ENCODE assay signal across 22 cellular contexts in the genomic region with DNA sequence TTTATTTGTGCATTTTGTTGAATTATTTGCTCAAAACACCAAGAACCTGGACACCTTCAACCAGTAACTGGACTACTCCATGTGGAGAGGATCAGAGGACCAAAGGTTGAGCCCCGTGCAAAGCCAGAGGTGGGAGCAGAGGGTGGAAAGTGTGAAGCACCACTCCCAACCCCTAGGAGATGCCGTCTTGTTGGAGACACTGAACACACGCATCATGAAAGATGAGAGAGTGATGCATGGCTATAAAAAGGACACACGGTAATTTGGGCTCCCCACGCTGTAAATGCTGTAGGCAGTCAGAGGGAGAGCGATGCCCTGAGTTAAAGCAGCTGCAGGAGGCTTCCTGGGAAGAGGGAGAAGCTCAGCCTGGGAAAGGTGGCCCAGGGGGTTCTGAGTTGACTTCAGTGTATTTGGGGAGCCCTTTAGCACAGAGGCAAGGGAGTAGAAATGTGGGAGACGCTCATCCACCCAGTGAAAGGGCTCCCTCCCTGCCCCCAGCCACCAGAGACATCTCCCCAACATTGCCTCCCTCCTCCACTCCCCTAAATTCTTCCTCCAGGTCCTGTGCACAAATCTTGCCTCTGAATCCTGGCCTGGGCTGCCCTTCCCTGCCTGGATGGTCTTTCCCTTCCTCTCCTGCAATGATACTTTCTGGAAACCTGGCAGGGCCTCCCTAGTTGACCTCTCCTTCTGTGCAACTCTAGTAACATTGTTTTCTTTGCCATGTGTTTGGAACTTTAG. TPM values are rescaled to one million over a fixed set of nuclear protein-coding genes. Genes with fewer than 3 reads are reported as not detected.
"Had no signal": no experiment of that assay in that cellular context is flagged by ENCODE, and none has a peak within 500 bp of the region (broad histone marks: within the 10 kb centered on the region; RNA-seq: fewer than 3 reads in every experiment).

No MANE protein-coding gene starts in this region.

- H3K27ac Mint-ChIP-seq: activated B cell treated with CpG ODN at 0.5 μM for 24 hours; activated CD4-positive, alpha-beta memory T cell treated with anti-CD3 and anti-CD28 coated beads, Interleukin-2, amount 10 ng/mL, durations not matched to agents 7 days and 5 days; activated naive CD4-positive, alpha-beta T cell treated with anti-CD3 and anti-CD28 coated beads, Interleukin-2, amount 10 ng/mL, durations not matched to agents 7 days and 5 days; activated naive CD8-positive, alpha-beta T cell treated with anti-CD3 and anti-CD28 coated beads for 36 hours; activated T-helper 17 cell treated with anti-CD3 and anti-CD28 coated beads, Interleukin-2, amount 50 U/mL, for 72 hours; T-cell had no signal

- H3K9me3 Mint-ChIP-seq: activated B cell treated with CpG ODN at 0.5 μM for 24 hours; activated CD4-positive, alpha-beta memory T cell treated with anti-CD3 and anti-CD28 coated beads, Interleukin-2, amount 10 ng/mL, durations not matched to agents 7 days and 5 days; activated naive CD4-positive, alpha-beta T cell treated with anti-CD3 and anti-CD28 coated beads, Interleukin-2, amount 10 ng/mL, durations not matched to agents 7 days and 5 days; activated naive CD8-positive, alpha-beta T cell treated with anti-CD3 and anti-CD28 coated beads for 36 hours; activated T-helper 17 cell treated with anti-CD3 and anti-CD28 coated beads, Interleukin-2, amount 50 U/mL, for 72 hours; T-cell had no signal

- ATAC-seq: activated T-helper 17 cell treated with anti-CD3 and anti-CD28 coated beads, Interleukin-2, amount 50 U/mL, for 72 hours; T-cell had no signal

- DNase-seq: activated B cell treated with CpG ODN at 0.5 μM for 24 hours; activated CD4-positive, alpha-beta memory T cell treated with anti-CD3 and anti-CD28 coated beads, Interleukin-2, amount 10 ng/mL, durations not matched to agents 7 days and 5 days; activated CD4-positive, alpha-beta T cell treated with anti-CD3 and anti-CD28 coated beads for 1 hour; activated CD4-positive, alpha-beta T cell treated with anti-CD3 and anti-CD28 coated beads, Interleukin-2, amount 50 U/mL, for 1 hour; activated gamma-delta T cell; activated naive CD4-positive, alpha-beta T cell treated with anti-CD3 and anti-CD28 coated beads, Interleukin-2, amount 10 ng/mL, durations not matched to agents 7 days and 5 days; activated naive CD8-positive, alpha-beta T cell treated with anti-CD3 and anti-CD28 coated beads for 36 hours; activated T-cell treated with anti-CD3 and anti-CD28 coated beads for 4 hours; activated T-cell treated with anti-CD3 and anti-CD28 coated beads, Interleukin-2, amount 50 U/mL, for 48 hours; central memory CD4-positive, alpha-beta T cell; NCI-H1048; NCI-H146; NCI-H187 treated with DMSO at 0.1 percent for 48 hours; NCI-H2081 treated with DMSO at 0.1 percent for 48 hours; NCI-H446; NCI-H774; SIG-M5; T-cell; T-helper 2 cell; T1000 had no signal

- H3K4me3 Mint-ChIP-seq: activated B cell treated with CpG ODN at 0.5 μM for 24 hours; activated CD4-positive, alpha-beta memory T cell treated with anti-CD3 and anti-CD28 coated beads, Interleukin-2, amount 10 ng/mL, durations not matched to agents 7 days and 5 days; activated naive CD4-positive, alpha-beta T cell treated with anti-CD3 and anti-CD28 coated beads, Interleukin-2, amount 10 ng/mL, durations not matched to agents 7 days and 5 days; activated naive CD8-positive, alpha-beta T cell treated with anti-CD3 and anti-CD28 coated beads for 36 hours; activated T-helper 17 cell treated with anti-CD3 and anti-CD28 coated beads, Interleukin-2, amount 50 U/mL, for 72 hours; T-cell had no signal

- H3K4me1 Mint-ChIP-seq: activated B cell treated with CpG ODN at 0.5 μM for 24 hours; activated naive CD4-positive, alpha-beta T cell treated with anti-CD3 and anti-CD28 coated beads, Interleukin-2, amount 10 ng/mL, durations not matched to agents 7 days and 5 days; activated T-helper 17 cell treated with anti-CD3 and anti-CD28 coated beads, Interleukin-2, amount 50 U/mL, for 72 hours had no signal

- H3K36me3 Mint-ChIP-seq: activated naive CD4-positive, alpha-beta T cell treated with anti-CD3 and anti-CD28 coated beads, Interleukin-2, amount 10 ng/mL, durations not matched to agents 7 days and 5 days; activated naive CD8-positive, alpha-beta T cell treated with anti-CD3 and anti-CD28 coated beads for 36 hours; T-cell had no signal

RNA-seq across cellular contexts. Expression of gene IYD, which starts 55.8 kb away (rescaled TPM):
- total RNA-seq: activated B cell treated with CpG ODN at 0.5 μM for 24 hours; activated CD4-positive, alpha-beta memory T cell treated with anti-CD3 and anti-CD28 coated beads, Interleukin-2, amount 10 ng/mL, durations not matched to agents 7 days and 5 days; activated CD8-positive, alpha-beta memory T cell treated with anti-CD3 and anti-CD28 coated beads for 36 hours; activated naive CD8-positive, alpha-beta T cell treated with anti-CD3 and anti-CD28 coated beads for 36 hours; activated T-helper 17 cell treated with anti-CD3 and anti-CD28 coated beads, Interleukin-2, amount 50 U/mL, for 72 hours; T-cell had no signal
